Comparison of ENCODE assay signal across 14 cellular contexts in the genomic region with DNA sequence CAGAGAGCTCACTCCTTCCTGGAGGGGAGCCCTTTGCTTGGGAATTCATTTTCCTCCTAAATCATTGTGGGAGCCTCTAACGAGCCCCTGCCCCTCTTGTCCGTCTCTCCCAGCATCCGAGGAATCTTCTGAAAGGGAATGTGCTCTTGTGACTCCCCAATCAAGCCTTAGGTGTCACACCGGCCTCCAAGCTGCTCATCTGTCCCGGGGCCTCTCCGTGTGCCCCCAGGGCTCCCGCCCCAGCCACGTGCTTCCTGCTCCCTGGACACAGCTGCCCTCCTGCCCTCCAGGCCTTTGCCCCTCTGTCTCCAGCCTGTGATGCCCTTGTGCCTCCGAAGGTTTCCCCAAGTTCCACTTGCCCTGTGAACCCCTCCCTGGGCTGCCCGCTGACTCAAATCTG.
DNase-seq lines count a peak whose midpoint lies in the region; ATAC-seq and TF ChIP-seq lines count a peak whose summit lies in the region.
"Had no signal": no experiment of that assay in that cellular context is flagged by ENCODE, and none has a peak within 500 bp of the region (broad histone marks: within the 10 kb centered on the region; RNA-seq: fewer than 3 reads in every experiment).

No MANE protein-coding gene starts in this region.

- 70% methylated on average over 4 of the region's 10 CpGs; no CpG with 5 or more reads in 1 of the 2 experiments for WGBS in IMR-90 (ENCODE audit: extremely low coverage in 2 of 2, insufficient read length in 1 of 2), 2 experiments
- WGBS in mesenchymal stem cell: 87% methylated on average over 10 of the region's 10 CpGs

- no peak for TF ChIP-seq RAD21 in IMR-90 (IDR thresholded peaks at IDR 0.05; ENCODE audit: low read length)

- H3K14ac ChIP-seq in IMR-90 (replicated peaks; ENCODE audit: low read depth, low read length) (no peak overlapping the region), mesenchymal stem cell (ENCODE audit: low read length in 2 of 2) (peak overlapping the region in 1 of 2 experiments; percentile 61)

- H3K9me1 ChIP-seq in IMR-90 (ENCODE audit: insufficient read depth, low read length): no peaks in the 10 kb centered on the region

- no peak overlapping the region for H4K5ac ChIP-seq in IMR-90 (ENCODE audit: low read depth, low read length)

- no peak overlapping the region for H2AK9ac ChIP-seq in IMR-90 (replicated peaks; ENCODE audit: low read depth, low read length, poor library complexity)

- no peak overlapping the region for H3K9ac ChIP-seq in IMR-90 (ENCODE audit: low read depth, low read length)
- H3K9ac ChIP-seq in mesenchymal stem cell (ENCODE audit: low read length): no peak overlapping the region
- H3K9ac ChIP-seq: BLaER1 had no signal

- H2AK5ac ChIP-seq in IMR-90 (ENCODE audit: low read depth, low read length) (no peak overlapping the region), mesenchymal stem cell (ENCODE audit: low read length, severe bottlenecking) (no peak overlapping the region)

- H3K4me3 Mint-ChIP-seq in activated naive CD4-positive, alpha-beta T cell treated with anti-CD3 and anti-CD28 coated beads, Interleukin-2, amount 50 U/mL, for 24 hours: no peak overlapping the region
- H3K4me3 Mint-ChIP-seq: CD8-positive, alpha-beta T cell had no signal

- no peak overlapping the region for H4K8ac ChIP-seq in IMR-90 (ENCODE audit: low read depth in 2 of 2, low read length in 2 of 2)
- no peak overlapping the region for H4K8ac ChIP-seq in mesenchymal stem cell (ENCODE audit: low read length)

- H2BK120ac ChIP-seq in IMR-90 (ENCODE audit: low read depth, low read length) (0 out of 2 replicates have a peak overlapping the region, but pooled peaks have one; percentile 23), mesenchymal stem cell (ENCODE audit: low read depth, low read length) (no peak overlapping the region)

- H3K79me1 ChIP-seq in IMR-90 (ENCODE audit: low read depth in 1 of 2, low read length in 2 of 2) (no peaks in the 10 kb centered on the region), mesenchymal stem cell (replicated peaks; ENCODE audit: low read length, poor library complexity, severe bottlenecking) (no peaks in the 10 kb centered on the region)

- H2BK5ac ChIP-seq in IMR-90 (ENCODE audit: low read depth, low read length, poor library complexity, severe bottlenecking) (no peak overlapping the region), mesenchymal stem cell (ENCODE audit: low read depth, low read length, poor library complexity, severe bottlenecking) (no peak overlapping the region)

- no peak overlapping the region for H3K56ac ChIP-seq in IMR-90 (ENCODE audit: extremely low read depth, insufficient read depth, low read length)

- no peak overlapping the region for H2AFZ ChIP-seq in IMR-90 (replicated peaks; ENCODE audit: low read length, poor library complexity)
- H2AFZ ChIP-seq in mesenchymal stem cell (ENCODE audit: low read depth, low read length): no peak overlapping the region

- H3K4me1 ChIP-seq in IMR-90 (ENCODE audit: control insufficient read depth, insufficient read depth, low read length) (peaks cover 6% of the 10 kb centered on the region; the same call in 1 of the 2 replicates), mesenchymal stem cell (ENCODE audit: control insufficient read depth, insufficient read depth, low read depth, low read length) (peaks cover 17% of the 10 kb centered on the region), ascending aorta (no peaks in the 10 kb centered on the region)
- H3K4me1 ChIP-seq: HAP-1 had no signal

- H3K9me3 ChIP-seq in IMR-90 (ENCODE audit: control insufficient read depth, insufficient read depth, low read length): no peaks in the 10 kb centered on the region
- H3K9me3 ChIP-seq in mesenchymal stem cell (ENCODE audit: control insufficient read depth, low read length): no peaks in the 10 kb centered on the region
- H3K9me3 ChIP-seq in ascending aorta: no peaks in the 10 kb centered on the region
- H3K9me3 ChIP-seq: BLaER1, HAP-1 had no signal

- dilution Hi-C loops in IMR-90 (cut with HindIII; ENCODE audit: low sequenced_read_pairs, unreplicated experiment): no loop called here

- no peak for ATAC-seq in IMR-90 (ENCODE audit: low read depth)
- no peak for ATAC-seq in sciatic nerve
- no peak for ATAC-seq in GM18858 (IDR thresholded peaks at IDR 0.05; ENCODE audit: unreplicated experiment)
- ATAC-seq: CD8-positive, alpha-beta T cell; HepG2 had no signal

- peaks cover 14% of the 10 kb centered on the region for H3K27me3 ChIP-seq in IMR-90 (ENCODE audit: control insufficient read depth, insufficient read depth, low read length)
- peaks cover 40 to 51% of the 10 kb centered on the region in 2 experiments for H3K27me3 ChIP-seq in mesenchymal stem cell (ENCODE audit: control insufficient read depth in 1 of 2, insufficient read depth in 1 of 2, low read length in 2 of 2)
- no peaks in the 10 kb centered on the region for H3K27me3 ChIP-seq in ascending aorta
- H3K27me3 ChIP-seq: BLaER1 had no signal

- POLR2A ChIA-PET in IMR-90 (lab: Charles Lee; ENCODE audit: unreplicated experiment): no interaction called here

- TF ChIP-seq CTCF in IMR-90 (conservative IDR thresholded peaks at IDR 0.05; ENCODE audit: low read depth, low read length) (no peak), ascending aorta (IDR thresholded peaks at IDR 0.05) (no peak)

- no peak for TF ChIP-seq POLR2A in IMR-90 (IDR thresholded peaks at IDR 0.05; ENCODE audit: low read depth, low read length)

- no TSS peak for BruUV-seq in IMR-90 (replicated peaks; lab: Mats Ljungman, UMichigan)

- no peaks in the 10 kb centered on the region for H3K9me3 Mint-ChIP-seq in activated naive CD4-positive, alpha-beta T cell treated with anti-CD3 and anti-CD28 coated beads, Interleukin-2, amount 50 U/mL, for 24 hours
- H3K9me3 Mint-ChIP-seq: CD8-positive, alpha-beta T cell had no signal

- CTCF ChIA-PET in IMR-90 (lab: Yijun Ruan, JAX): no interaction called here

- intact Hi-C loops in IMR-90 (cut with micrococcal nuclease): no loop called here
- intact Hi-C loops in sciatic nerve (cut with DNase I): no loop called here
- intact Hi-C loops in ascending aorta (cut with DNase I): no loop called here

- peaks cover 2% of the 10 kb centered on the region for H3K36me3 Mint-ChIP-seq in activated naive CD4-positive, alpha-beta T cell treated with anti-CD3 and anti-CD28 coated beads, Interleukin-2, amount 50 U/mL, for 24 hours
- H3K36me3 Mint-ChIP-seq: CD8-positive, alpha-beta T cell had no signal

- H3K4ac ChIP-seq in IMR-90 (ENCODE audit: low read depth, low read length) (no peak overlapping the region), mesenchymal stem cell (ENCODE audit: low read depth in 1 of 2, low read length in 2 of 2) (peak overlapping the region; percentile 57 to 69)

- no peak overlapping the region for H2BK20ac ChIP-seq in IMR-90 (ENCODE audit: low read depth, low read length)

- H3K4me2 ChIP-seq in IMR-90 (ENCODE audit: low read depth, low read length) (no peak overlapping the region), mesenchymal stem cell (ENCODE audit: low read length, poor library complexity, severe bottlenecking) (no peak overlapping the region)

- H4K91ac ChIP-seq in IMR-90 (ENCODE audit: insufficient read depth, low read depth, low read length) (no peak overlapping the region), mesenchymal stem cell (ENCODE audit: low read length) (peak overlapping the region; percentile 79)

- peak overlapping the region; percentile 41 for H3K27ac Mint-ChIP-seq in activated naive CD4-positive, alpha-beta T cell treated with anti-CD3 and anti-CD28 coated beads, Interleukin-2, amount 50 U/mL, for 24 hours
- H3K27ac Mint-ChIP-seq: CD8-positive, alpha-beta T cell had no signal

- H3K4me3 ChIP-seq in IMR-90 (ENCODE audit: insufficient read depth, low read depth, low read length) (no peak overlapping the region), mesenchymal stem cell (ENCODE audit: insufficient read depth in 1 of 2, low read depth in 1 of 2, low read length in 2 of 2) (no peak overlapping the region), ascending aorta (no peak overlapping the region)
- H3K4me3 ChIP-seq: BLaER1, HAP-1 had no signal

- peaks cover 11% of the 10 kb centered on the region for H3K27me3 Mint-ChIP-seq in activated naive CD4-positive, alpha-beta T cell treated with anti-CD3 and anti-CD28 coated beads, Interleukin-2, amount 50 U/mL, for 24 hours

- H3K23ac ChIP-seq in IMR-90 (ENCODE audit: low read depth, low read length) (no peak overlapping the region), mesenchymal stem cell (ENCODE audit: low read length in 2 of 2) (no peak overlapping the region)

- H4K20me1 ChIP-seq in IMR-90 (ENCODE audit: insufficient read depth, low read length): no peaks in the 10 kb centered on the region
- H4K20me1 ChIP-seq: BLaER1 had no signal

- peaks cover 5% of the 10 kb centered on the region for H3K4me1 Mint-ChIP-seq in activated naive CD4-positive, alpha-beta T cell treated with anti-CD3 and anti-CD28 coated beads, Interleukin-2, amount 50 U/mL, for 24 hours

- DNase-seq in activated naive CD4-positive, alpha-beta T cell treated with Interleukin-2 at 50 U/mL for 16 hours: no peak
- DNase-seq in IMR-90: no peak
- no peak for DNase-seq in mesenchymal stem cell
- peak; percentile 36 for DNase-seq in sciatic nerve (ENCODE audit: low spot score)
- no peak for DNase-seq in ascending aorta (ENCODE audit: low spot score in 2 of 2)
- DNase-seq: 8988T; Calu3; CD8-positive, alpha-beta T cell; GF-D8 had no signal

- in situ Hi-C loops in IMR-90 (cut with MboI; ENCODE audit: low sequenced_read_pairs): no loop called here

- H2BK15ac ChIP-seq in IMR-90 (ENCODE audit: low read depth, low read length): no peak overlapping the region
- peak overlapping the region; percentile 80 for H2BK15ac ChIP-seq in mesenchymal stem cell (ENCODE audit: low read depth, poor library complexity, severe bottlenecking)

- no peak overlapping the region for H3K18ac ChIP-seq in IMR-90 (ENCODE audit: low read depth, low read length)
- peak overlapping the region; percentile 56 to 71 for H3K18ac ChIP-seq in mesenchymal stem cell (ENCODE audit: low read depth in 1 of 2, low read length in 2 of 2)

- H3K36me3 ChIP-seq in IMR-90 (ENCODE audit: control insufficient read depth, insufficient read depth, low read length) (no peaks in the 10 kb centered on the region), mesenchymal stem cell (ENCODE audit: control insufficient read depth in 1 of 2, insufficient read depth in 2 of 2, low read depth in 1 of 2, low read length in 2 of 2) (no peaks in the 10 kb centered on the region), ascending aorta (no peaks in the 10 kb centered on the region)
- H3K36me3 ChIP-seq: HAP-1 had no signal

- H3K27ac ChIP-seq in IMR-90 (ENCODE audit: insufficient read depth, low read length): no peak overlapping the region
- no peak overlapping the region for H3K27ac ChIP-seq in mesenchymal stem cell (ENCODE audit: low read length, poor library complexity, severe bottlenecking)
- H3K27ac ChIP-seq in ascending aorta: no peak overlapping the region
- H3K27ac ChIP-seq: BLaER1 had no signal

- peak overlapping the region; percentile 18 to 91 for H2BK12ac ChIP-seq in mesenchymal stem cell (ENCODE audit: low read length in 2 of 2)

TF ChIP-seq in IMR-90, 13 proteins besides CTCF, POLR2A, EP300 and RAD21 (continues in another document):
- no peak for TF ChIP-seq RCOR1 (IDR thresholded peaks at IDR 0.05; ENCODE audit: insufficient replicate concordance, low read length)
